ENCODE assay signal across 10 cellular contexts in the genomic region with DNA sequence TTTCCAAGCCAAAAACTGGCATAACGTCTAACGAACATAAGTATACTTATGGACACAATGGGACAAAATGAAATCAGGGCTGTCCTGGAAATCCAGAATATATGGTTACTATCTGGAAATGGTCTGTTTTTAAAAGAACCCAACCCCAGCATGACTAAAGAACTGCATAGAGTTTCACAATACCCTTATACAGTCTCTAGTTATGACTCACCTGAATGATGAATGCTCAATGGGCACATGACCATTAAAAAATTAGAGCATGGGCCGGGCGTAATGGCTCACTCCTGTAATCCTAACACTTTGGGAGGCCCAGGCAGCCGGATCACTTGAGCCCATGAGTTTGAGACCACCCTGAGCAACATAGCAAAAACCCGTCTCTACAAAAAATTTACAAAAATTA. TPM values are rescaled to one million over a fixed set of nuclear protein-coding genes. Genes with fewer than 3 reads are reported as not detected.
A peak's percentile ranks its signal among the peaks of the same experiment; 100 is the strongest.
DNase-seq lines count a peak whose midpoint lies in the region; ATAC-seq, FAIRE-seq and TF ChIP-seq lines count a peak whose summit lies in the region.
"Had no signal": no experiment of that assay in that cellular context is flagged by ENCODE, and none has a peak within 500 bp of the region (broad histone marks: within the 10 kb centered on the region; RNA-seq: fewer than 3 reads in every experiment).

No MANE protein-coding gene starts in this region.

- ATAC-seq in HG02973 (IDR thresholded peaks at IDR 0.05; ENCODE audit: unreplicated experiment) (peak; percentile 54), GM21717 (IDR thresholded peaks at IDR 0.05; ENCODE audit: unreplicated experiment) (no peak), GM18505 (IDR thresholded peaks at IDR 0.05; ENCODE audit: unreplicated experiment) (no peak)

- TF ChIP-seq CTCF in AG10803 (conservative IDR thresholded peaks at IDR 0.05; ENCODE audit: low read length) (no peak), adrenal gland (IDR thresholded peaks at IDR 0.05) (no peak), keratinocyte (optimal IDR thresholded peaks at IDR 0.05 in 1 of 3, IDR thresholded peaks at IDR 0.05 in 1 of 3, conservative IDR thresholded peaks at IDR 0.05 in 1 of 3; ENCODE audit: extremely low read depth in 1 of 3, insufficient read depth in 2 of 3, low read length in 3 of 3) (no peak), WERI-Rb-1 (IDR thresholded peaks at IDR 0.05; ENCODE audit: low read depth, low read length) (no peak)

- TF ChIP-seq POLR2A in adrenal gland (IDR thresholded peaks at IDR 0.05) = no peak
- TF ChIP-seq POLR2A in GM18505 (IDR thresholded peaks at IDR 0.05; ENCODE audit: borderline replicate concordance, extremely low read depth, insufficient read depth, insufficient read length) = no peak

- no peaks in the 10 kb centered on the region for H3K9me1 ChIP-seq in keratinocyte (ENCODE audit: control insufficient read depth, extremely low read depth, insufficient read depth, low read length)

- peak; percentile 86 for DNase-seq in AG10803 (ENCODE audit: low read depth)
- DNase-seq in adrenal gland = peak in 5 of 7 donors; percentile 28 to 47 (median 31)
- peak; percentile 25 for DNase-seq in keratinocyte (ENCODE audit: low read depth, low spot score)
- no peak for DNase-seq in NCI-H2081 treated with DMSO at 0.1 percent for 48 hours (lab: John Stamatoyannopoulos, UW)
- no peak for DNase-seq in WERI-Rb-1
- DNase-seq: NCI-H69 had no signal

- dilution Hi-C loops in keratinocyte (cut with MboI; ENCODE audit: extremely low pct_ligation_motif_present, low sequenced_read_pairs) = no loop called here

- no peaks in the 10 kb centered on the region for H4K20me1 ChIP-seq in keratinocyte (ENCODE audit: control insufficient read depth, extremely low read depth, insufficient read depth, low read length)

- H3K27ac ChIP-seq in adrenal gland = peak overlapping the region in 2 of 5 donors; percentile 45 to 49
- H3K27ac ChIP-seq in keratinocyte (ENCODE audit: control insufficient read depth, insufficient read depth, low read length) = peak overlapping the region; percentile 79
- H3K27ac ChIP-seq in WERI-Rb-1 = no peak overlapping the region
- H3K27ac ChIP-seq: neural progenitor cell had no signal

- peak overlapping the region; percentile 1 for H3K9ac ChIP-seq in keratinocyte (ENCODE audit: control insufficient read depth, extremely low read depth, insufficient read depth, low read length)
- H3K9ac ChIP-seq: neural progenitor cell had no signal

- H3K4me3 ChIP-seq in AG10803 (ENCODE audit: low read length) (no peak overlapping the region), adrenal gland (no peak overlapping the region), keratinocyte (ENCODE audit: control insufficient read depth in 2 of 3, extremely low read depth in 1 of 3, insufficient read depth in 2 of 3, low read depth in 1 of 3, low read length in 3 of 3) (no peak overlapping the region), WERI-Rb-1 (ENCODE audit: low read depth, low read length) (no peak overlapping the region)
- H3K4me3 ChIP-seq: neural progenitor cell had no signal

- intact Hi-C loops in adrenal gland (cut with DNase I) = no loop called here

- H3K36me3 ChIP-seq in adrenal gland (replicated peaks in 1 of 2) (no peaks in the 10 kb centered on the region), keratinocyte (ENCODE audit: control insufficient read depth in 2 of 2, extremely low read depth in 1 of 2, insufficient read depth in 2 of 2, low read length in 2 of 2) (no peaks in the 10 kb centered on the region), WERI-Rb-1 (no peaks in the 10 kb centered on the region)
- H3K36me3 ChIP-seq: neural progenitor cell had no signal

- H3K79me2 ChIP-seq in keratinocyte (ENCODE audit: control insufficient read depth, insufficient read depth, low read length) = peaks cover 12% of the 10 kb centered on the region

- FAIRE-seq in keratinocyte (lab: Jason Lieb, UNC) = peak; percentile 63

- H3K9me3 ChIP-seq in adrenal gland (replicated peaks in 1 of 3) (no peaks in the 10 kb centered on the region), keratinocyte (ENCODE audit: control insufficient read depth, low read depth, low read length) (no peaks in the 10 kb centered on the region), WERI-Rb-1 (ENCODE audit: severe bottlenecking) (no peaks in the 10 kb centered on the region)

- H3K4me2 ChIP-seq in keratinocyte (ENCODE audit: control insufficient read depth, extremely low read depth, insufficient read depth, low read depth, low read length) = peak overlapping the region; percentile 0
- H3K4me2 ChIP-seq: neural progenitor cell had no signal

- WGBS in adrenal gland, 4 donors = 47 to 70% (median 62%) methylated on average over 4 to 6 of the region's 6 CpGs

- no peaks in the 10 kb centered on the region for H3K4me1 ChIP-seq in adrenal gland (replicated peaks in 1 of 2)
- H3K4me1 ChIP-seq in keratinocyte (ENCODE audit: control insufficient read depth, extremely low read depth, insufficient read depth, low read length) = peaks cover 13% of the 10 kb centered on the region
- H3K4me1 ChIP-seq: neural progenitor cell had no signal

- H2AFZ ChIP-seq in keratinocyte (ENCODE audit: control insufficient read depth, low read length) = no peak overlapping the region
- H2AFZ ChIP-seq: neural progenitor cell had no signal

- H3K27me3 ChIP-seq in adrenal gland (no peaks in the 10 kb centered on the region), keratinocyte (ENCODE audit: control insufficient read depth, extremely low read depth, insufficient read depth, low read length) (no peaks in the 10 kb centered on the region), WERI-Rb-1 (ENCODE audit: insufficient read depth, low read depth, severe bottlenecking) (no peaks in the 10 kb centered on the region)
- H3K27me3 ChIP-seq: neural progenitor cell had no signal

RNA-seq across cellular contexts. Expression of a gene that starts 31.8 kb away (rescaled TPM):
- total RNA-seq in adrenal gland = 1 to 10 TPM; 3.4 to 9.7 (median 7.8) TPM
- polyA plus RNA-seq in adrenal gland (10 to 100 TPM in 1 of 3 donors, 1 to 10 TPM in 2; 2.6 to 11.9 (median 3.4) TPM), keratinocyte (9.5 to 15.5 TPM (median 10.6 TPM) in 3 replicates)
- polyA plus RNA-seq in keratinocyte (2011; ENCODE audit: low read depth) = 12.0 TPM
- 7.5 and 15.8 TPM in 2 replicates for polyA plus RNA-seq in keratinocyte (2011; cell fraction: cytosol; rRNA removed)
- 13.5 and 15.4 TPM in 2 replicates for polyA plus RNA-seq in keratinocyte (2011; cell fraction: nucleus; rRNA removed)
- polyA plus RNA-seq in keratinocyte (2012; ENCODE audit: low replicate concordance) = 11.0 and 13.6 TPM in 2 replicates
- 12.6 to 20.7 TPM (median 17.6 TPM) in 3 replicates for polyA minus RNA-seq in keratinocyte
- 7.1 TPM for polyA minus RNA-seq in keratinocyte (2011; cell fraction: cytosol; rRNA and poly(A)+ RNA removed)
- polyA minus RNA-seq in keratinocyte (2011; cell fraction: nucleus; rRNA and poly(A)+ RNA removed) = 10.0 and 20.6 TPM in 2 replicates

Comparison
In these comparisons a context has a peak if more than half of its experiments do, and no peak if none do; other contexts are left out.
1. DNase-seq: peak in AG10803 (single experiment), adrenal gland (5 of 7) and keratinocyte (single experiment); none in NCI-H2081 treated with DMSO at 0.1 percent for 48 hours (single experiment) and WERI-Rb-1 (single experiment).